Comparison of ENCODE assay signal across 2 cellular contexts in genomic region chr1:18419123-18419844, GRCh38.
TF ChIP-seq lines count a peak whose summit lies in the region.

No MANE protein-coding gene starts in this region.

TF ChIP-seq in GM23338, 12 proteins besides CTCF, POLR2A, EP300 and RAD21 (continued from another document):
- TF ChIP-seq ZNF462 (CRISPR knock-in tag; IDR thresholded peaks at IDR 0.05): peak; percentile 39; the same call in 1 of the 2 replicates

TF ChIP-seq in H1, 55 proteins besides CTCF, POLR2A, EP300 and RAD21 (continued from another document):
- peak; percentile 48 for TF ChIP-seq CHD7 (IDR thresholded peaks at IDR 0.05; ENCODE audit: insufficient replicate concordance, low read length)
- 0 out of 4 replicates have a peak, but pooled peaks of 1 of the 2 experiments have one; percentile 2 for TF ChIP-seq HDAC2 (IDR thresholded peaks at IDR 0.05; ENCODE audit: borderline replicate concordance in 1 of 2, low read depth in 2 of 2, low read length in 2 of 2)
